21 cellular contexts compared by ENCODE assay signal in genomic region chr1:25161981-25162380, GRCh38.
DNase-seq lines count a peak whose midpoint lies in the region; FAIRE-seq and TF ChIP-seq lines count a peak whose summit lies in the region.
"Had no signal": no experiment of that assay in that cellular context is flagged by ENCODE, and none has a peak within 500 bp of the region (broad histone marks: within the 10 kb centered on the region; RNA-seq: fewer than 3 reads in every experiment).

No MANE protein-coding gene starts in this region.

- peak; percentile 28 for DNase-seq in BJ (ENCODE audit: low read depth)
- peak; percentile 48 for DNase-seq in GM23248
- peak; percentile 55 for DNase-seq in dedifferentiated amniotic fluid mesenchymal stem cell (ENCODE audit: extremely low spot score)
- DNase-seq in foreskin fibroblast: peak; percentile 20 to 63
- DNase-seq in SJCRH30: no peak
- DNase-seq in DMS 273 treated with DMSO at 0.1 percent for 48 hours (lab: John Stamatoyannopoulos, UW): no peak
- DNase-seq in frontal cortex (ENCODE audit: low spot score in 2 of 2): no peak
- DNase-seq in NCI-H2029 (lab: John Stamatoyannopoulos, UW): no peak
- DNase-seq: COR-L47, GDM1, KBM-7, NCI-H1105 treated with DMSO at 0.1 percent for 48 hours, NCI-H1694, NCI-H510A, NCI-H82, OCI-M1, RPMI8226, SIG-M5 had no signal

- H3K4me2 ChIP-seq in GM23248 (ENCODE audit: unreplicated experiment): no peak overlapping the region

- WGBS in GM23248 (ENCODE audit: low coverage in 1 of 2, low lambda C conversion rate in 2 of 2, missing lambda C conversion rate in 2 of 2), 2 experiments: 0 to 2% methylated on average over 2 of the region's 2 CpGs

- H3K36me3 ChIP-seq in BJ (ENCODE audit: control insufficient read depth, insufficient read depth, low read length): no peaks in the 10 kb centered on the region
- no peaks in the 10 kb centered on the region for H3K36me3 ChIP-seq in GM23248 (ENCODE audit: low read depth)
- no peaks in the 10 kb centered on the region for H3K36me3 ChIP-seq in SJCRH30

- peaks cover 11% of the 10 kb centered on the region for H3K27me3 ChIP-seq in BJ (ENCODE audit: control insufficient read depth, insufficient read depth, low read length)
- H3K27me3 ChIP-seq in GM23248 (replicated peaks; ENCODE audit: insufficient read depth): peaks cover 47% of the 10 kb centered on the region
- H3K27me3 ChIP-seq in SJCRH30: 0 out of 2 replicates have a peak, but pooled peaks cover 2% of the 10 kb centered on the region

- no peak for TF ChIP-seq CTCF in BJ (IDR thresholded peaks at IDR 0.05; ENCODE audit: insufficient read depth, low read depth, low read length)
- no peak for TF ChIP-seq CTCF in foreskin fibroblast (IDR thresholded peaks at IDR 0.05; ENCODE audit: low read depth, low read length)

- H3K4me3 ChIP-seq in BJ (ENCODE audit: low read depth, low read length) (no peak overlapping the region), GM23248 (no peak overlapping the region), foreskin fibroblast (ENCODE audit: low read depth in 1 of 2, low read length in 2 of 2) (no peak overlapping the region), SJCRH30 (no peak overlapping the region)

- H3K4me1 ChIP-seq in GM23248 (ENCODE audit: insufficient read depth) (no peaks in the 10 kb centered on the region), SJCRH30 (0 out of 2 replicates have a peak, but pooled peaks cover under 1% of the 10 kb centered on the region)

- no peaks in the 10 kb centered on the region for H3K9me2 ChIP-seq in GM23248 (ENCODE audit: insufficient read depth)

- no peaks in the 10 kb centered on the region for H4K20me1 ChIP-seq in GM23248 (ENCODE audit: insufficient read depth)

- H3K79me2 ChIP-seq in GM23248 (ENCODE audit: insufficient read depth): no peaks in the 10 kb centered on the region

- POLR2A ChIA-PET in BJ (lab: Charles Lee): no interaction called here

- FAIRE-seq in frontal cortex (lab: Jason Lieb, UNC): no peak
- FAIRE-seq: GM12891, H1, HepG2 had no signal

- H3K9me3 ChIP-seq in GM23248 (ENCODE audit: low read depth) (no peaks in the 10 kb centered on the region), SJCRH30 (replicated peaks) (0 out of 2 replicates have a peak, but pooled peaks cover 6% of the 10 kb centered on the region)

- no peak overlapping the region for H3K9ac ChIP-seq in GM23248

- CTCF ChIA-PET in BJ (lab: Yijun Ruan, JAX): interaction anchor here (0.7 kb wide), 1 partner anchor 865 kb away, joined by 3 read pairs; no protein-coding TSS in a partner anchor

- H2AFZ ChIP-seq in GM23248: no peak overlapping the region

- in situ Hi-C loops in GM23248 (cut with MboI): no loop called here

- H3K27ac ChIP-seq in GM23248 (no peak overlapping the region), SJCRH30 (no peak overlapping the region)

- 0 out of 2 replicates have a peak, but pooled peaks cover 5% of the 10 kb centered on the region for H3F3A ChIP-seq in GM23248 (ENCODE audit: insufficient read depth)

Comparison
In these comparisons a context has a peak if more than half of its experiments do, and no peak if none do; other contexts are left out.
1. DNase-seq: peak in BJ (single experiment), GM23248 (single experiment), dedifferentiated amniotic fluid mesenchymal stem cell (single experiment) and foreskin fibroblast (2 of 2); none in SJCRH30 (0 of 2), DMS 273 treated with DMSO at 0.1 percent for 48 hours (single experiment), frontal cortex (0 of 2) and NCI-H2029 (single experiment).